18 cellular contexts compared by ENCODE assay signal in genomic region chr18:21361297-21361880, GRCh38.
DNase-seq lines count a peak whose midpoint lies in the region; ATAC-seq and TF ChIP-seq lines count a peak whose summit lies in the region.
"Had no signal": no experiment of that assay in that cellular context is flagged by ENCODE, and none has a peak within 500 bp of the region (broad histone marks: within the 10 kb centered on the region; RNA-seq: fewer than 3 reads in every experiment).

No MANE protein-coding gene starts in this region.

- H3K36me3 Mint-ChIP-seq in Caco-2 (ENCODE audit: insufficient read depth, unreplicated experiment) (peaks cover 5% of the 10 kb centered on the region), mesothelial cell of epicardium (peaks cover 1% of the 10 kb centered on the region)
- H3K36me3 Mint-ChIP-seq: activated CD8-positive, alpha-beta memory T cell treated with anti-CD3 and anti-CD28 coated beads, Interleukin-2, amount 10 ng/mL, durations not matched to agents 7 days and 5 days had no signal

- POLR2A ChIA-PET in Caco-2 (lab: Charles Lee), result no interaction called here

- H3K27ac ChIP-seq in esophagus muscularis mucosa (replicated peaks in 1 of 4), result peak overlapping the region in 2 of 4 donors; percentile 0 to 5
- H3K27ac ChIP-seq: vagina had no signal

- DNase-seq in Caco-2 (peak; percentile 31 to 41), HT1080 (ENCODE audit: low read depth) (peak; percentile 1), adipocyte (ENCODE audit: low read depth) (peak; percentile 47), mesothelial cell of epicardium (ENCODE audit: low spot score in 2 of 2, unreplicated experiment in 2 of 2) (no peak), esophagus muscularis mucosa (ENCODE audit: extremely low spot score) (no peak)
- DNase-seq in stimulated activated CD4-positive, alpha-beta T cell treated with anti-CD3 and anti-CD28 coated beads, Interleukin-4, amount 100 ng/mL, for 24 hours, result no peak
- no peak for DNase-seq in stimulated activated CD4-positive, alpha-beta T cell treated with anti-CD3 and anti-CD28 coated beads, Interleukin-4, amount 100 ng/mL, for 1 hour
- DNase-seq: activated CD8-positive, alpha-beta memory T cell treated with anti-CD3 and anti-CD28 coated beads, Interleukin-2, amount 10 ng/mL, durations not matched to agents 7 days and 5 days; activated gamma-delta T cell; dorsolateral prefrontal cortex; GOT3; NCI-H1436; NCI-H524 treated with DMSO at 0.1 percent for 48 hours; occipital lobe; stimulated activated naive CD4-positive, alpha-beta T cell treated with Interleukin-2 at 50 U/mL for 16 hours had no signal

- no peak for TF ChIP-seq EP300 in esophagus muscularis mucosa (IDR thresholded peaks at IDR 0.05)

- peaks cover 36% of the 10 kb centered on the region for H3K4me1 ChIP-seq in Caco-2
- peaks cover 40% of the 10 kb centered on the region for H3K4me1 ChIP-seq in adipocyte (ENCODE audit: control insufficient read depth, insufficient read depth, low read length)
- peaks cover 2 to 21% (median 10%) of the 10 kb centered on the region in 4 donors for H3K4me1 ChIP-seq in esophagus muscularis mucosa
- H3K4me1 ChIP-seq: vagina had no signal

- BruUV-seq in Caco-2 (replicated peaks; lab: Mats Ljungman, UMichigan), result no TSS peak

- TF ChIP-seq CTCF in Caco-2 (IDR thresholded peaks at IDR 0.05; ENCODE audit: insufficient read depth in 1 of 2, low read depth in 1 of 2, low read length in 1 of 2, severe bottlenecking in 1 of 2, unreplicated experiment in 1 of 2), result no peak
- no peak for TF ChIP-seq CTCF in mesothelial cell of epicardium (IDR thresholded peaks at IDR 0.05; ENCODE audit: unreplicated experiment)
- no peak for TF ChIP-seq CTCF in esophagus muscularis mucosa (IDR thresholded peaks at IDR 0.05)

- intact Hi-C loops in Caco-2 (cut with micrococcal nuclease; ENCODE audit: unreplicated experiment) (no loop called here), esophagus muscularis mucosa (cut with DNase I) (no loop called here)

- H3K4me1 Mint-ChIP-seq in Caco-2 (ENCODE audit: low read depth, unreplicated experiment), result peaks cover 21% of the 10 kb centered on the region
- H3K4me1 Mint-ChIP-seq in mesothelial cell of epicardium, result peaks cover 22% of the 10 kb centered on the region
- H3K4me1 Mint-ChIP-seq: activated CD8-positive, alpha-beta memory T cell treated with anti-CD3 and anti-CD28 coated beads, Interleukin-2, amount 10 ng/mL, durations not matched to agents 7 days and 5 days had no signal

- ATAC-seq in GM19351 (IDR thresholded peaks at IDR 0.05; ENCODE audit: unreplicated experiment), result no peak
- ATAC-seq: activated CD8-positive, alpha-beta memory T cell treated with anti-CD3 and anti-CD28 coated beads, Interleukin-2, amount 10 ng/mL, durations not matched to agents 7 days and 5 days had no signal

- H3K27me3 ChIP-seq in Caco-2 (replicated peaks; ENCODE audit: control insufficient read depth, insufficient read depth, low read length), result no peaks in the 10 kb centered on the region
- H3K27me3 ChIP-seq in adipocyte (replicated peaks; ENCODE audit: control insufficient read depth, insufficient read depth, low read length), result no peaks in the 10 kb centered on the region
- no peaks in the 10 kb centered on the region for H3K27me3 ChIP-seq in esophagus muscularis mucosa
- H3K27me3 ChIP-seq: vagina had no signal

- H3K9me3 Mint-ChIP-seq in Caco-2 (ENCODE audit: unreplicated experiment) (no peaks in the 10 kb centered on the region), mesothelial cell of epicardium (peaks cover 11% of the 10 kb centered on the region)
- H3K9me3 Mint-ChIP-seq: T-helper 1 cell treated with Interleukin-12 subunit alpha and Interleukin-12 subunit beta and Interleukin-4 antibody, amounts not matched to agents 30 μg/mL and 1 μg/mL, for 36 hours had no signal

- H3K36me3 ChIP-seq in Caco-2 (ENCODE audit: control insufficient read depth, insufficient read depth, low read length), result no peaks in the 10 kb centered on the region
- no peaks in the 10 kb centered on the region for H3K36me3 ChIP-seq in adipocyte (ENCODE audit: control insufficient read depth, insufficient read depth, low read length, severe bottlenecking)
- H3K36me3 ChIP-seq in esophagus muscularis mucosa, result no peaks in the 10 kb centered on the region
- H3K36me3 ChIP-seq: vagina had no signal

- H3K9me3 ChIP-seq in Caco-2 (no peaks in the 10 kb centered on the region), adipocyte (ENCODE audit: control insufficient read depth, low read length) (no peaks in the 10 kb centered on the region), esophagus muscularis mucosa (no peaks in the 10 kb centered on the region)
- H3K9me3 ChIP-seq: vagina had no signal

- H3K27me3 Mint-ChIP-seq in Caco-2 (ENCODE audit: insufficient read depth, unreplicated experiment) (no peaks in the 10 kb centered on the region), mesothelial cell of epicardium (ENCODE audit: low read depth) (no peaks in the 10 kb centered on the region)

- H3K27ac Mint-ChIP-seq in Caco-2 (ENCODE audit: unreplicated experiment) (no peak overlapping the region), mesothelial cell of epicardium (peak overlapping the region; percentile 76)
- H3K27ac Mint-ChIP-seq: activated CD8-positive, alpha-beta memory T cell treated with anti-CD3 and anti-CD28 coated beads, Interleukin-2, amount 10 ng/mL, durations not matched to agents 7 days and 5 days; T-helper 1 cell treated with Interleukin-12 subunit alpha and Interleukin-12 subunit beta and Interleukin-4 antibody, amounts not matched to agents 30 μg/mL and 1 μg/mL, for 36 hours had no signal

- H3K4me3 Mint-ChIP-seq in Caco-2 (ENCODE audit: unreplicated experiment) (no peak overlapping the region), mesothelial cell of epicardium (no peak overlapping the region)
- H3K4me3 Mint-ChIP-seq: activated CD8-positive, alpha-beta memory T cell treated with anti-CD3 and anti-CD28 coated beads, Interleukin-2, amount 10 ng/mL, durations not matched to agents 7 days and 5 days; T-helper 1 cell treated with Interleukin-12 subunit alpha and Interleukin-12 subunit beta and Interleukin-4 antibody, amounts not matched to agents 30 μg/mL and 1 μg/mL, for 36 hours had no signal

- H3K4me3 ChIP-seq in Caco-2 (ENCODE audit: low read depth, low read length) (no peak overlapping the region), adipocyte (ENCODE audit: low read length) (peak overlapping the region; percentile 42), esophagus muscularis mucosa (no peak overlapping the region)
- H3K4me3 ChIP-seq: dorsolateral prefrontal cortex, vagina had no signal

- no peak for TF ChIP-seq POLR2A in esophagus muscularis mucosa (IDR thresholded peaks at IDR 0.05; ENCODE audit: low read depth)

- CTCF ChIA-PET in Caco-2 (lab: Charles Lee), result no interaction called here

- peak overlapping the region; percentile 65 for H3K9ac ChIP-seq in adipocyte (ENCODE audit: low read length)

Comparison
In these comparisons a context has a peak if more than half of its experiments do, and no peak if none do; other contexts are left out.
1. DNase-seq: peak in Caco-2 (2 of 2), HT1080 (single experiment) and adipocyte (single experiment); none in mesothelial cell of epicardium (0 of 2), esophagus muscularis mucosa (single experiment), stimulated activated CD4-positive, alpha-beta T cell treated with anti-CD3 and anti-CD28 coated beads, Interleukin-4, amount 100 ng/mL, for 24 hours (single experiment) and stimulated activated CD4-positive, alpha-beta T cell treated with anti-CD3 and anti-CD28 coated beads, Interleukin-4, amount 100 ng/mL, for 1 hour (single experiment).